24 cellular contexts compared by ENCODE assay signal in genomic region chr2:211835695-211836094, GRCh38.
"Had no signal": no experiment of that assay in that cellular context is flagged by ENCODE, and none has a peak within 500 bp of the region (broad histone marks: within the 10 kb centered on the region; RNA-seq: fewer than 3 reads in every experiment).

No MANE protein-coding gene starts in this region.

- ATAC-seq: activated CD8-positive, alpha-beta T cell treated with anti-CD3 and anti-CD28 coated beads for 36 hours; activated T-cell treated with anti-CD3 and anti-CD28 coated beads, Interleukin-2, amount 50 U/mL, for 72 hours; activated T-helper 17 cell treated with anti-CD3 and anti-CD28 coated beads, Interleukin-2, amount 50 U/mL, for 72 hours; K562 had no signal

- H3K36me3 ChIP-seq: cardiac muscle cell, MG63, Peyer's patch, SJSA1 had no signal

- H3K27ac ChIP-seq: cardiac muscle cell, Peyer's patch, SJSA1 had no signal

- H3K27me3 ChIP-seq: cardiac muscle cell, MG63, Peyer's patch, SJSA1 had no signal

- H3K9me3 ChIP-seq: MG63, Peyer's patch, SK-N-SH had no signal

- H3K4me3 ChIP-seq: cardiac muscle cell, K562, MG63, Peyer's patch, SJSA1 had no signal

- DNase-seq: activated CD4-positive, alpha-beta T cell treated with anti-CD3 and anti-CD28 coated beads, Interleukin-2, amount 10 ng/mL, durations not matched to agents 24 days and 14 days; activated CD4-positive, alpha-beta T cell treated with anti-CD3 and anti-CD28 coated beads, Interleukin-2, amount 50 U/mL, for 4 hours; activated CD8-positive, alpha-beta T cell treated with anti-CD3 and anti-CD28 coated beads for 36 hours; activated effector memory CD4-positive, alpha-beta T cell treated with anti-CD3 and anti-CD28 coated beads, Interleukin-2, amount 50 U/mL, for 16 hours; activated naive CD4-positive, alpha-beta T cell; activated naive CD4-positive, alpha-beta T cell treated with anti-CD3 and anti-CD28 coated beads, Interleukin-2, amount 50 U/mL, for 16 hours; activated naive CD8-positive, alpha-beta T cell treated with anti-CD3 and anti-CD28 coated beads for 36 hours; activated T-cell treated with anti-CD3 and anti-CD28 coated beads, Interleukin-2, amount 50 U/mL, for 1 hour; activated T-cell treated with anti-CD3 and anti-CD28 coated beads, Interleukin-2, amount 50 U/mL, for 72 hours; amniotic stem cell; aorta; Karpas-422; MG63; MV-4-11; NCI-H524; NCI-H82; NK-92 treated with Interleukin-12 subunit alpha and Interleukin-12 subunit beta, amount 100 ng/mL, for 24 hours; Peyer's patch; RPMI8226; SK-N-SH had no signal

- H3K9ac ChIP-seq: SK-N-SH had no signal

- H3K4me1 ChIP-seq: Peyer's patch, SJSA1 had no signal

- H3K4me2 ChIP-seq: SK-N-SH had no signal
